ENCODE assay signal across 9 cellular contexts in the genomic region with DNA sequence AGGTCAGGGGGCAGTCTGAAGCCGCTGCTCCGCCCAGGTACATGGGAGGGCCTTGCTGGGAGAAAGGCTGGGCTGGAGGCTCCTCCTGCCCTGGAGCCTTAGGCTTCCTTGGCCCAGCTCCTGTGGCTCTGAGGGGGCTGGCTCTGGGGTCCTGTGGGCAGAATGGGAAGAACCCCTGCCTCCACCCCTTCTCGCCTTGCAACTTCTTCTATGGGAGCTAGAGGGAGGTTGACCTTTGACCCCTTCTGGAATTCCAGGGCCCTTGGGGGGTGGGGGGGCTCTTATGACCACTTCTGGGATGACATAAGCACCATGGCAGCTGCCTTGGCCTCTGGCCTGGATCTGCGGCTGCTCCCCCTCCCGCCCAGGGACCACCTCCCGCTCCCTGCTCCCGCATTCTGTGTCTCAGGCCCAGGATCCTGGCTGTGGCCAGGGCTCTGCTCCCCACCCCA. TPM values are rescaled to one million over a fixed set of nuclear protein-coding genes. Genes with fewer than 3 reads are reported as not detected.
A peak's percentile ranks its signal among the peaks of the same experiment; 100 is the strongest.
DNase-seq lines count a peak whose midpoint lies in the region; ATAC-seq and TF ChIP-seq lines count a peak whose summit lies in the region.
"Had no signal": no experiment of that assay in that cellular context is flagged by ENCODE, and none has a peak within 500 bp of the region (broad histone marks: within the 10 kb centered on the region; RNA-seq: fewer than 3 reads in every experiment).

No MANE protein-coding gene starts in this region.

- H3K9me3 ChIP-seq in endodermal cell (ENCODE audit: control insufficient read depth, low read length) = no peaks in the 10 kb centered on the region

- no peak overlapping the region for H3K4ac ChIP-seq in mesendoderm (ENCODE audit: low read depth, low read length)

- H3K27ac ChIP-seq in endodermal cell (ENCODE audit: low read depth, low read length) (peak overlapping the region; percentile 91), mesendoderm (ENCODE audit: low read depth, low read length) (peak overlapping the region; percentile 61)

- peak overlapping the region; percentile 15 for H3K18ac ChIP-seq in mesendoderm (ENCODE audit: low read length)

- peak overlapping the region; percentile 11 for H3K9ac ChIP-seq in endodermal cell (ENCODE audit: extremely low read depth, low read length, poor library complexity, severe bottlenecking)
- peak overlapping the region; percentile 17 for H3K9ac ChIP-seq in mesendoderm (ENCODE audit: low read length)

- H2BK120ac ChIP-seq in mesendoderm (ENCODE audit: low read depth, low read length) = no peak overlapping the region

- H3K27me3 ChIP-seq in endodermal cell (ENCODE audit: control insufficient read depth, insufficient read depth, low read length, poor library complexity, severe bottlenecking) (no peaks in the 10 kb centered on the region), mesendoderm (ENCODE audit: insufficient read depth, low read length, poor library complexity) (no peaks in the 10 kb centered on the region)

- H3K4me2 ChIP-seq in mesendoderm (ENCODE audit: low read length) = no peak overlapping the region

- H4K8ac ChIP-seq in mesendoderm (ENCODE audit: low read depth, low read length) = no peak overlapping the region

- peaks cover 42% of the 10 kb centered on the region for H3K36me3 Mint-ChIP-seq in endodermal cell (ENCODE audit: low read depth)
- peaks cover 6% of the 10 kb centered on the region for H3K36me3 Mint-ChIP-seq in type B pancreatic cell
- H3K36me3 Mint-ChIP-seq in immature natural killer cell = peaks cover 3 to 9% (median 4%) of the 10 kb centered on the region in 3 donors
- H3K36me3 Mint-ChIP-seq: natural killer cell treated with Interleukin-12 subunit alpha and Interleukin-12 subunit beta and Interleukin-15 and Interleukin-18, amount 100 ng/mL, for 72 hours had no signal

- peaks cover 10% of the 10 kb centered on the region for H3K79me2 ChIP-seq in mesendoderm (ENCODE audit: control insufficient read depth, insufficient read depth, low read length)

- peaks cover 13% of the 10 kb centered on the region for H3K79me1 ChIP-seq in mesendoderm (ENCODE audit: low read length)

- peak overlapping the region; percentile 92 for H3K27ac Mint-ChIP-seq in endodermal cell
- H3K27ac Mint-ChIP-seq in type B pancreatic cell = peak overlapping the region; percentile 79
- H3K27ac Mint-ChIP-seq in immature natural killer cell = no peak overlapping the region

- H2BK15ac ChIP-seq in mesendoderm (replicated peaks; ENCODE audit: low read depth) = no peak overlapping the region

- H3K4me1 Mint-ChIP-seq in endodermal cell (peaks cover 27% of the 10 kb centered on the region), type B pancreatic cell (ENCODE audit: unreplicated experiment) (peaks cover 33% of the 10 kb centered on the region), immature natural killer cell (peaks cover 7 to 15% of the 10 kb centered on the region in 2 donors)

- DNase-seq in LHCN-M2 (ENCODE audit: low read depth) = peak; percentile 88
- DNase-seq in endodermal cell = peak; percentile 91
- peak; percentile 98 for DNase-seq in mesendoderm
- DNase-seq in type B pancreatic cell (ENCODE audit: extremely low spot score, unreplicated experiment) = no peak
- no peak for DNase-seq in NCI-H1092 (lab: John Stamatoyannopoulos, UW)
- no peak for DNase-seq in effector CD8-positive, alpha-beta T cell (lab: John Stamatoyannopoulos, UW)
- no peak for DNase-seq in immature natural killer cell

- no peak overlapping the region for H2BK5ac ChIP-seq in mesendoderm (ENCODE audit: low read length)

- no peak overlapping the region for H3K23ac ChIP-seq in mesendoderm (ENCODE audit: low read length)

- ATAC-seq in GM21360 (IDR thresholded peaks at IDR 0.05; ENCODE audit: unreplicated experiment) = no peak
- ATAC-seq: natural killer cell treated with Interleukin-12 subunit alpha and Interleukin-12 subunit beta and Interleukin-15 and Interleukin-18, amount 100 ng/mL, for 72 hours had no signal

- H3K27me3 Mint-ChIP-seq in endodermal cell (ENCODE audit: insufficient read depth) (no peaks in the 10 kb centered on the region), type B pancreatic cell (no peaks in the 10 kb centered on the region), immature natural killer cell (ENCODE audit: low read depth in 3 of 3) (peaks cover 0 to 5% (median 0%) of the 10 kb centered on the region in 3 donors)
- H3K27me3 Mint-ChIP-seq: natural killer cell treated with Interleukin-12 subunit alpha and Interleukin-12 subunit beta and Interleukin-15 and Interleukin-18, amount 100 ng/mL, for 72 hours had no signal

- no peak overlapping the region for H3K4me3 Mint-ChIP-seq in endodermal cell
- H3K4me3 Mint-ChIP-seq in type B pancreatic cell = peak overlapping the region; percentile 45
- no peak overlapping the region for H3K4me3 Mint-ChIP-seq in immature natural killer cell
- H3K4me3 Mint-ChIP-seq: natural killer cell treated with Interleukin-12 subunit alpha and Interleukin-12 subunit beta and Interleukin-15 and Interleukin-18, amount 100 ng/mL, for 72 hours had no signal

- H3K36me3 ChIP-seq in endodermal cell (ENCODE audit: control insufficient read depth, insufficient read depth, low read length) (peaks cover 51% of the 10 kb centered on the region), mesendoderm (ENCODE audit: control insufficient read depth, insufficient read depth, low read length) (peaks cover 8% of the 10 kb centered on the region)

- WGBS in endodermal cell (ENCODE audit: insufficient coverage in 1 of 2, insufficient read length in 1 of 2), 2 experiments = 53 to 92% methylated on average over 4 to 7 of the region's 7 CpGs
- no CpG with 5 or more reads among the region's 7 CpGs for WGBS in mesendoderm (ENCODE audit: extremely low coverage, insufficient coverage, low lambda C conversion rate)

- H3K4me1 ChIP-seq in endodermal cell (ENCODE audit: control insufficient read depth, insufficient read depth, low read length) (peaks cover 6% of the 10 kb centered on the region), mesendoderm (ENCODE audit: control insufficient read depth, low read depth, low read length) (peaks cover 12% of the 10 kb centered on the region)

- H4K5ac ChIP-seq in mesendoderm (ENCODE audit: low read length) = no peak overlapping the region

- H3K56ac ChIP-seq in mesendoderm (ENCODE audit: low read length) = peak overlapping the region; percentile 83

- H3K9me3 Mint-ChIP-seq in endodermal cell (no peaks in the 10 kb centered on the region), type B pancreatic cell (no peaks in the 10 kb centered on the region), immature natural killer cell (no peaks in the 10 kb centered on the region)
- H3K9me3 Mint-ChIP-seq: natural killer cell treated with Interleukin-12 subunit alpha and Interleukin-12 subunit beta and Interleukin-15 and Interleukin-18, amount 100 ng/mL, for 72 hours had no signal

- H3K4me3 ChIP-seq in endodermal cell (ENCODE audit: low read length) = no peak overlapping the region
- H3K4me3 ChIP-seq in mesendoderm (ENCODE audit: low read length) = no peak overlapping the region

- H2AK5ac ChIP-seq in mesendoderm (ENCODE audit: low read length) = no peak overlapping the region

- TF ChIP-seq CTCF in endodermal cell (conservative IDR thresholded peaks at IDR 0.05) (no peak), type B pancreatic cell (conservative IDR thresholded peaks at IDR 0.05) (no peak)

RNA-seq across cellular contexts. Expression of gene IER5L, which starts 32.2 kb away (rescaled TPM):
- total RNA-seq in LHCN-M2 (2014; rRNA removed) = 10.7 and 12.5 TPM in 2 replicates
- 5.1 TPM for polyA plus RNA-seq in LHCN-M2 (2012)
- 1 to 10 TPM; 6.8 to 8.1 TPM for total RNA-seq in endodermal cell
- 48.3 TPM for polyA plus RNA-seq in endodermal cell (2013, experiment 1 of 2)
- 51.1 TPM for polyA plus RNA-seq in endodermal cell (2013, experiment 2 of 2)
- polyA plus RNA-seq in mesendoderm (2013, experiment 1 of 2) = 0.93 TPM
- 0.76 TPM for polyA plus RNA-seq in mesendoderm (2013, experiment 2 of 2)
- 22.3 and 37.5 TPM in 2 replicates for total RNA-seq in type B pancreatic cell (ENCODE audit: low replicate concordance)
- 1 to 10 TPM in 1 of 3 donors, under 1 TPM in 2; 0.15 to 1.1 (median 0.16) TPM for polyA plus RNA-seq in immature natural killer cell

RNA-seq across cellular contexts. Expression of gene PTPA, which starts 34.7 kb away (rescaled TPM):
- 113 and 122 TPM in 2 replicates for total RNA-seq in LHCN-M2 (2014; rRNA removed)
- polyA plus RNA-seq in LHCN-M2 (2012) = 113 TPM
- total RNA-seq in endodermal cell = 100 to 1,000 TPM; 134 to 139 TPM
- 105 TPM for polyA plus RNA-seq in endodermal cell (2013, experiment 1 of 2)
- polyA plus RNA-seq in endodermal cell (2013, experiment 2 of 2) = 96.3 TPM
- 73.6 TPM for polyA plus RNA-seq in mesendoderm (2013, experiment 1 of 2)
- polyA plus RNA-seq in mesendoderm (2013, experiment 2 of 2) = 72.5 TPM
- total RNA-seq in type B pancreatic cell (ENCODE audit: low replicate concordance) = 102 and 115 TPM in 2 replicates
- 10 to 100 TPM; 16.8 to 19.1 (median 19.0) TPM for polyA plus RNA-seq in immature natural killer cell

RNA-seq across cellular contexts. Expression of gene CRAT, which starts 35.3 kb away (rescaled TPM):
- total RNA-seq in LHCN-M2 (2014; rRNA removed) = 41.9 and 47.9 TPM in 2 replicates
- 43.1 TPM for polyA plus RNA-seq in LHCN-M2 (2012)
- 10 to 100 TPM; 17.2 to 17.5 TPM for total RNA-seq in endodermal cell
- 25.3 TPM for polyA plus RNA-seq in endodermal cell (2013, experiment 1 of 2)
- 24.3 TPM for polyA plus RNA-seq in endodermal cell (2013, experiment 2 of 2)
- 1.8 TPM for polyA plus RNA-seq in mesendoderm (2013, experiment 1 of 2)
- polyA plus RNA-seq in mesendoderm (2013, experiment 2 of 2) = 1.5 TPM
- 14.5 and 28.4 TPM in 2 replicates for total RNA-seq in type B pancreatic cell (ENCODE audit: low replicate concordance)
- polyA plus RNA-seq in immature natural killer cell = 10 to 100 TPM in 2 of 3 donors, 1 to 10 TPM in 1; 9.8 to 22.4 (median 16.7) TPM

Comparison
In these comparisons a context has a peak if more than half of its experiments do, and no peak if none do; other contexts are left out.
1. DNase-seq: peak in LHCN-M2 (single experiment), endodermal cell (single experiment) and mesendoderm (single experiment); none in type B pancreatic cell (single experiment), NCI-H1092 (single experiment), effector CD8-positive, alpha-beta T cell (single experiment) and immature natural killer cell (0 of 3).
2. H3K27ac Mint-ChIP-seq: peak in endodermal cell (single experiment) and type B pancreatic cell (single experiment); none in immature natural killer cell (0 of 6).